8 cellular contexts compared by ENCODE assay signal in genomic region chr2:109382946-109383345, GRCh38.
A peak's percentile ranks its signal among the peaks of the same experiment; 100 is the strongest.
DNase-seq lines count a peak whose midpoint lies in the region; ATAC-seq lines count a peak whose summit lies in the region.

No MANE protein-coding gene starts in this region.

- peak; percentile 37 for DNase-seq in DMS 273 treated with DMSO at 0.1 percent for 48 hours (lab: John Stamatoyannopoulos, UW)
- DNase-seq in NCI-H2107 (lab: John Stamatoyannopoulos, UW), result peak; percentile 56
- DNase-seq in occipital lobe (lab: John Stamatoyannopoulos, UW), result peak; percentile 50
- no peak for DNase-seq in NCI-H526 (lab: John Stamatoyannopoulos, UW)

- peak; percentile 39 for ATAC-seq in esophagus mucosa
- ATAC-seq in GM21825 (IDR thresholded peaks at IDR 0.05; ENCODE audit: unreplicated experiment), result no peak
- ATAC-seq in GM19463 (IDR thresholded peaks at IDR 0.05; ENCODE audit: unreplicated experiment), result no peak
- ATAC-seq in HG03442 (IDR thresholded peaks at IDR 0.05; ENCODE audit: unreplicated experiment), result no peak

Comparison
In these comparisons a context has a peak if more than half of its experiments do, and no peak if none do; other contexts are left out.
1. DNase-seq: peak in DMS 273 treated with DMSO at 0.1 percent for 48 hours (single experiment), NCI-H2107 (single experiment) and occipital lobe (single experiment); none in NCI-H526 (0 of 2).